Comparison of ENCODE assay signal across 8 cellular contexts in genomic region chr20:63657260-63657936, GRCh38. TPM values are rescaled to one million over a fixed set of nuclear protein-coding genes. Genes with fewer than 3 reads are reported as not detected.
DNase-seq lines count a peak whose midpoint lies in the region; ATAC-seq and TF ChIP-seq lines count a peak whose summit lies in the region.

No MANE protein-coding gene starts in this region.

- BruUV-seq in HCT116 (replicated peaks; lab: Mats Ljungman, UMichigan): TSS peak; percentile 74

- no peaks in the 10 kb centered on the region for H3K27me3 Mint-ChIP-seq in activated CD8-positive, alpha-beta T cell treated with anti-CD3 and anti-CD28 coated beads, Interleukin-2, amount 10 ng/mL, durations not matched to agents 7 days and 5 days (ENCODE audit: low read depth)
- H3K27me3 Mint-ChIP-seq in immature natural killer cell (ENCODE audit: low read depth in 3 of 3): peaks cover 9 to 12% (median 12%) of the 10 kb centered on the region in 3 donors

- ATAC-seq in HCT116 (no peak), GM18873 (IDR thresholded peaks at IDR 0.05; ENCODE audit: low FRiP score, unreplicated experiment) (no peak), GM18511 (IDR thresholded peaks at IDR 0.05; ENCODE audit: unreplicated experiment) (no peak)
- ATAC-seq in activated CD8-positive, alpha-beta T cell treated with anti-CD3 and anti-CD28 coated beads, Interleukin-2, amount 10 ng/mL, durations not matched to agents 7 days and 5 days: no peak

- H3K9me3 ChIP-seq in BE2C (no peaks in the 10 kb centered on the region), HCT116 (ENCODE audit: control insufficient read depth in 1 of 2, insufficient read depth in 1 of 2, low read depth in 1 of 2, low read length in 2 of 2) (no peaks in the 10 kb centered on the region)

- no peak for TF ChIP-seq POLR2A in HCT116 (IDR thresholded peaks at IDR 0.05; ENCODE audit: borderline replicate concordance, extremely low read depth, insufficient read depth, insufficient read length)

- H3K4me1 ChIP-seq in BE2C: peaks cover 6% of the 10 kb centered on the region
- peaks cover 16 to 41% of the 10 kb centered on the region in 2 experiments for H3K4me1 ChIP-seq in HCT116 (ENCODE audit: control insufficient read depth in 1 of 2, insufficient read depth in 2 of 2, low read length in 2 of 2)

- H3K36me3 Mint-ChIP-seq in activated CD8-positive, alpha-beta T cell treated with anti-CD3 and anti-CD28 coated beads, Interleukin-2, amount 10 ng/mL, durations not matched to agents 7 days and 5 days (ENCODE audit: low read depth): peaks cover 8% of the 10 kb centered on the region
- H3K36me3 Mint-ChIP-seq in immature natural killer cell: peaks cover 3 to 10% (median 4%) of the 10 kb centered on the region in 3 donors

- H3K9ac ChIP-seq in HCT116 (ENCODE audit: low read length): peak overlapping the region; percentile 82

- H3K4me3 Mint-ChIP-seq in activated CD8-positive, alpha-beta T cell treated with anti-CD3 and anti-CD28 coated beads, Interleukin-2, amount 10 ng/mL, durations not matched to agents 7 days and 5 days: peak overlapping the region; percentile 97
- H3K4me3 Mint-ChIP-seq in immature natural killer cell: peak overlapping the region; percentile 95 to 97 (median 96)

- peak overlapping the region; percentile 94 for H3K27ac Mint-ChIP-seq in activated CD8-positive, alpha-beta T cell treated with anti-CD3 and anti-CD28 coated beads, Interleukin-2, amount 10 ng/mL, durations not matched to agents 7 days and 5 days
- H3K27ac Mint-ChIP-seq in immature natural killer cell: peak overlapping the region in 5 of 6 donors; percentile 90 to 97 (median 94)

- POLR2A ChIA-PET in HCT116 (lab: Charles Lee): interaction anchor here (1.2 to 1.5 kb wide), 4 partner anchors 25 to 207 kb away, joined by 3 to 14 read pairs (median 6); no protein-coding TSS in a partner anchor
- POLR2A ChIA-PET in activated CD8-positive, alpha-beta T cell treated with anti-CD3 and anti-CD28 coated beads, Interleukin-2, amount 10 ng/mL, durations not matched to agents 7 days and 5 days (lab: Charles Lee): interaction anchor here (0.6 to 1.5 kb wide), 9 partner anchors 11 to 428 kb away, joined by 3 to 19 read pairs (median 5); partner anchors contain the start of genes ARFRP1, GMEB2, TPD52L2 and ZGPAT

- CTCF ChIA-PET in HCT116 (lab: Charles Lee): no interaction called here
- CTCF ChIA-PET in activated CD8-positive, alpha-beta T cell treated with anti-CD3 and anti-CD28 coated beads, Interleukin-2, amount 10 ng/mL, durations not matched to agents 7 days and 5 days (lab: Charles Lee): interaction anchor here (1.0 to 1.8 kb wide), 8 partner anchors 9 to 464 kb away, joined by 3 to 18 read pairs (median 4); partner anchors contain the start of genes ARFRP1, PPDPF, PTK6 and ZGPAT

- DNase-seq in BE2C (no peak), HCT116 (ENCODE audit: low read depth, low spot score) (no peak), immature natural killer cell (no peak), activated gamma-delta T cell (lab: John Stamatoyannopoulos, UW) (no peak)
- DNase-seq in activated CD8-positive, alpha-beta T cell treated with anti-CD3 and anti-CD28 coated beads, Interleukin-2, amount 10 ng/mL, durations not matched to agents 7 days and 5 days: no peak

- no peaks in the 10 kb centered on the region for H4K20me1 ChIP-seq in HCT116 (ENCODE audit: insufficient read depth)

- peak overlapping the region; percentile 73 for H3K27ac ChIP-seq in HCT116 (ENCODE audit: low read depth, low read length)
- H3K27ac ChIP-seq in temporal lobe (ENCODE audit: low read depth, low read length): peak overlapping the region; percentile 92

- peaks cover 18% of the 10 kb centered on the region for H3K36me3 ChIP-seq in BE2C
- peaks cover 3 to 6% of the 10 kb centered on the region in 2 experiments; a peak in 3 of 4 replicates for H3K36me3 ChIP-seq in HCT116 (ENCODE audit: control insufficient read depth in 1 of 2, insufficient read depth in 2 of 2, low read length in 2 of 2)

- no peak overlapping the region for H2AFZ ChIP-seq in HCT116 (ENCODE audit: low read depth, low read length, poor library complexity, severe bottlenecking)

- peaks cover 41% of the 10 kb centered on the region for H3K4me1 Mint-ChIP-seq in activated CD8-positive, alpha-beta T cell treated with anti-CD3 and anti-CD28 coated beads, Interleukin-2, amount 10 ng/mL, durations not matched to agents 7 days and 5 days (ENCODE audit: low read depth)
- peaks cover 30% of the 10 kb centered on the region in 2 donors for H3K4me1 Mint-ChIP-seq in immature natural killer cell

- RAD21 ChIA-PET in HCT116 (lab: Charles Lee; ENCODE audit: low non-redundant PET in 1 of 2, low total read pairs in 2 of 2, uncharacterized antibody in 2 of 2, unreplicated experiment in 2 of 2): interaction anchor here in 1 of 2 experiments (1.3 kb wide), 1 partner anchor 25 kb away, joined by 5 read pairs; no protein-coding TSS in a partner anchor

- H3K27me3 ChIP-seq in BE2C: no peaks in the 10 kb centered on the region
- H3K27me3 ChIP-seq in HCT116 (ENCODE audit: insufficient read depth, low read length): no peaks in the 10 kb centered on the region

- intact Hi-C loops in HCT116 (cut with micrococcal nuclease): no loop called here

- TF ChIP-seq RAD21 in HCT116 (IDR thresholded peaks at IDR 0.05; ENCODE audit: low read depth): no peak

- H3K9me2 ChIP-seq in HCT116 (ENCODE audit: insufficient read depth): no peaks in the 10 kb centered on the region

- H3K4me2 ChIP-seq in HCT116 (ENCODE audit: low read length): peak overlapping the region; percentile 97

- H3K4me3 ChIP-seq in BE2C (ENCODE audit: low read depth, low read length) (peak overlapping the region; percentile 97), HCT116 (replicated peaks in 1 of 2; ENCODE audit: low read depth in 1 of 2, low read length in 2 of 2) (peak overlapping the region; percentile 82 to 99)

- peaks cover 38% of the 10 kb centered on the region for H3K79me2 ChIP-seq in HCT116 (ENCODE audit: insufficient read depth, low read length)

- TF ChIP-seq CTCF in BE2C (IDR thresholded peaks at IDR 0.05; ENCODE audit: low read depth, low read length) (no peak), HCT116 (IDR thresholded peaks at IDR 0.05 in 2 of 3, conservative IDR thresholded peaks at IDR 0.05 in 1 of 3; ENCODE audit: borderline replicate concordance in 1 of 3, insufficient read depth in 1 of 3, low read depth in 2 of 3, low read length in 2 of 3) (no peak)

- no peaks in the 10 kb centered on the region for H3K9me3 Mint-ChIP-seq in activated CD8-positive, alpha-beta T cell treated with anti-CD3 and anti-CD28 coated beads, Interleukin-2, amount 10 ng/mL, durations not matched to agents 7 days and 5 days (ENCODE audit: insufficient read depth)
- peaks cover 0 to 3% (median 0%) of the 10 kb centered on the region in 6 donors for H3K9me3 Mint-ChIP-seq in immature natural killer cell

TF ChIP-seq in HCT116, 20 proteins besides CTCF, POLR2A, EP300 and RAD21 (continues in another document):
- TF ChIP-seq FOSL1 (IDR thresholded peaks at IDR 0.05; ENCODE audit: low read depth) (no peak), SIN3A (IDR thresholded peaks at IDR 0.05; ENCODE audit: low read depth) (no peak), JUND (IDR thresholded peaks at IDR 0.05) (no peak), ZNF274 (IDR thresholded peaks at IDR 0.05; ENCODE audit: low read depth, low read length) (no peak), ELF1 (IDR thresholded peaks at IDR 0.05; ENCODE audit: borderline replicate concordance, low read depth) (no peak), POLR2AphosphoS5 (IDR thresholded peaks at IDR 0.05; ENCODE audit: low read depth, low read length) (no peak), EZH2 (IDR thresholded peaks at IDR 0.05) (no peak)
- TF ChIP-seq, protein P1, sequence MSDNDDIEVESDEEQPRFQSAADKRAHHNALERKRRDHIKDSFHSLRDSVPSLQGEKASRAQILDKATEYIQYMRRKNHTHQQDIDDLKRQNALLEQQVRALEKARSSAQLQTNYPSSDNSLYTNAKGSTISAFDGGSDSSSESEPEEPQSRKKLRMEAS (IDR thresholded peaks at IDR 0.05): no peak

RNA-seq across cellular contexts. Expression of gene RTEL1, which starts 0.7 kb away (rescaled TPM):
- 73.4 TPM for polyA plus RNA-seq in BE2C (2012; ENCODE audit: insufficient read depth, insufficient read length, low read depth)
- total RNA-seq in HCT116 (2021; ENCODE audit: unreplicated experiment) (58.0 TPM), temporal lobe (10.6 TPM)
- polyA plus RNA-seq in HCT116 (2012): 24.9 and 26.1 TPM in 2 replicates
- total RNA-seq in activated CD8-positive, alpha-beta T cell treated with anti-CD3 and anti-CD28 coated beads, Interleukin-2, amount 10 ng/mL, durations not matched to agents 7 days and 5 days: 10 to 100 TPM; 49.8 to 54.3 TPM
- 1 to 10 TPM in 2 of 3 donors, not detected in 1; 1.5 to 7.3 TPM for polyA plus RNA-seq in immature natural killer cell

RNA-seq across cellular contexts. Expression of gene STMN3, which starts 4.2 kb away (rescaled TPM):
- polyA plus RNA-seq in BE2C (2012; ENCODE audit: insufficient read depth, insufficient read length, low read depth): 396 TPM
- total RNA-seq in HCT116 (2021; ENCODE audit: unreplicated experiment) (138 TPM), temporal lobe (102 TPM)
- 76.1 and 97.1 TPM in 2 replicates for polyA plus RNA-seq in HCT116 (2012)
- 10 to 100 TPM; 13.1 to 13.3 TPM for total RNA-seq in activated CD8-positive, alpha-beta T cell treated with anti-CD3 and anti-CD28 coated beads, Interleukin-2, amount 10 ng/mL, durations not matched to agents 7 days and 5 days
- 1 to 10 TPM in 2 of 3 donors, under 1 TPM in 1; 0.36 to 1.6 (median 1.1) TPM for polyA plus RNA-seq in immature natural killer cell

RNA-seq across cellular contexts. Expression of gene GMEB2, which starts 30.5 kb away (rescaled TPM):
- polyA plus RNA-seq in BE2C (2012; ENCODE audit: insufficient read depth, insufficient read length, low read depth): 21.2 TPM
- 13.9 TPM for total RNA-seq in HCT116 (2021; ENCODE audit: unreplicated experiment)
- 10.0 and 10.2 TPM in 2 replicates for polyA plus RNA-seq in HCT116 (2012)
- total RNA-seq in activated CD8-positive, alpha-beta T cell treated with anti-CD3 and anti-CD28 coated beads, Interleukin-2, amount 10 ng/mL, durations not matched to agents 7 days and 5 days: 10 to 100 TPM; 16.2 TPM
- 10 to 100 TPM in 1 of 3 donors, 1 to 10 TPM in 1, not detected in 1; 2.7 to 11.4 TPM for polyA plus RNA-seq in immature natural killer cell
- 5.4 TPM for total RNA-seq in temporal lobe

RNA-seq across cellular contexts. Expression of gene TNFRSF6B, which starts 39.1 kb away (rescaled TPM):
- polyA plus RNA-seq in BE2C (2012; ENCODE audit: insufficient read depth, insufficient read length, low read depth): not detected
- 147 TPM for total RNA-seq in HCT116 (2021; ENCODE audit: unreplicated experiment)
- polyA plus RNA-seq in HCT116 (2012): 342 and 380 TPM in 2 replicates
- not detected for total RNA-seq in activated CD8-positive, alpha-beta T cell treated with anti-CD3 and anti-CD28 coated beads, Interleukin-2, amount 10 ng/mL, durations not matched to agents 7 days and 5 days
- not detected for polyA plus RNA-seq in immature natural killer cell
- total RNA-seq in temporal lobe: 0.49 TPM

RNA-seq across cellular contexts. Expression of gene ARFRP1, which starts 50.4 kb away (rescaled TPM):
- polyA plus RNA-seq in BE2C (2012; ENCODE audit: insufficient read depth, insufficient read length, low read depth): 115 TPM
- total RNA-seq in HCT116 (2021; ENCODE audit: unreplicated experiment) (53.7 TPM), temporal lobe (18.7 TPM)
- polyA plus RNA-seq in HCT116 (2012): 36.3 and 39.8 TPM in 2 replicates
- 10 to 100 TPM; 55.2 to 57.6 TPM for total RNA-seq in activated CD8-positive, alpha-beta T cell treated with anti-CD3 and anti-CD28 coated beads, Interleukin-2, amount 10 ng/mL, durations not matched to agents 7 days and 5 days
- polyA plus RNA-seq in immature natural killer cell: 10 to 100 TPM; 43.0 to 72.7 (median 54.3) TPM
